In genomic region chr6:105135056-105135455, GRCh38 we compare ENCODE assay signal across 13 cellular contexts. TPM values are rescaled to one million over a fixed set of nuclear protein-coding genes. Genes with fewer than 3 reads are reported as not detected.
A peak's percentile ranks its signal among the peaks of the same experiment; 100 is the strongest.
DNase-seq lines count a peak whose midpoint lies in the region; ATAC-seq, FAIRE-seq and TF ChIP-seq lines count a peak whose summit lies in the region.
"Had no signal": no experiment of that assay in that cellular context is flagged by ENCODE, and none has a peak within 500 bp of the region (broad histone marks: within the 10 kb centered on the region; RNA-seq: fewer than 3 reads in every experiment).

No MANE protein-coding gene starts in this region.

- ATAC-seq in A549 (peak; percentile 57 to 70; a peak in 5 of 6 replicates), SK-N-SH treated with all-trans-retinoic acid at 6 μM for 48 hours (peak; percentile 60), left ventricle myocardium superior (peak; percentile 49)
- ATAC-seq: stimulated activated effector memory CD8-positive, alpha-beta T cell treated with anti-CD3 and anti-CD28 coated beads, Interleukin-12 subunit alpha, Interleukin-12 subunit beta, amount 100 ng/mL, for 72 hours had no signal

- WGBS in A549 (ENCODE audit: missing lambda C conversion rate): 57% methylated on average over 4 of the region's 4 CpGs

- FAIRE-seq in A549 (lab: Jason Lieb, UNC) (no peak), GM19239 (lab: Jason Lieb, UNC) (peak; percentile 40)
- FAIRE-seq: G401.6 had no signal

- no peak for TF ChIP-seq POLR2A in A549 (IDR thresholded peaks at IDR 0.05; ENCODE audit: low read length)

- H3K4me1 ChIP-seq in A549: peaks cover 18% of the 10 kb centered on the region; the same call in 1 of the 3 replicates

- H3K27ac ChIP-seq in A549: no peak overlapping the region

- TF ChIP-seq EP300 in A549 (IDR thresholded peaks at IDR 0.05): no peak

- no peak overlapping the region for H3K4me3 ChIP-seq in A549

- 0 out of 5 replicates have a peak, but pooled peaks have one; percentile 20 to 28 for TF ChIP-seq RAD21 in A549 (conservative IDR thresholded peaks at IDR 0.05 in 1 of 2, IDR thresholded peaks at IDR 0.05 in 1 of 2)

- DNase-seq in A549 (ENCODE audit: low read depth in 1 of 2, low spot score in 1 of 2) (peak; percentile 40 to 44), GM19239 (ENCODE audit: insufficient read length, low spot score) (no peak), left ventricle myocardium superior (no peak), activated gamma-delta T cell treated with Interleukin-2 at 50 U/mL for 16 hours (no peak), posterior vena cava (ENCODE audit: low spot score) (no peak), GM10248 (ENCODE audit: extremely low spot score) (no peak)
- DNase-seq in effector CD4-positive, alpha-beta T cell: no peak
- DNase-seq: activated CD4-positive, alpha-beta memory T cell treated with anti-CD3 and anti-CD28 coated beads for 36 hours; NCI-H1048 had no signal

- POLR2A ChIA-PET in A549 (lab: Yijun Ruan, JAX): no interaction called here
- POLR2A ChIA-PET in GM10248 (lab: Yijun Ruan, JAX): no interaction called here

- no peaks in the 10 kb centered on the region for H3K9me3 ChIP-seq in A549

- peak overlapping the region; percentile 87 for H3K4me2 ChIP-seq in A549

- intact Hi-C loops in left ventricle myocardium superior (cut with micrococcal nuclease): no loop called here
- intact Hi-C loops in posterior vena cava (cut with DNase I): no loop called here

- TF ChIP-seq CTCF in A549 (IDR thresholded peaks at IDR 0.05): peak; percentile 11; the same call in 2 of the 3 replicates
- TF ChIP-seq CTCF in GM10248 (IDR thresholded peaks at IDR 0.05; ENCODE audit: control extremely low read depth, extremely low read depth, low read depth, missing control alignments): no peak

- CTCF ChIA-PET in A549 (lab: Yijun Ruan, JAX) (no interaction called here), GM10248 (lab: Yijun Ruan, JAX) (interaction anchor here (1.0 kb wide), 1 partner anchor 13 kb away, joined by 3 read pairs; no protein-coding TSS in a partner anchor)

TF ChIP-seq in A549, 52 proteins besides CTCF, POLR2A, EP300 and RAD21:
- TF ChIP-seq PBX3 (IDR thresholded peaks at IDR 0.05): no peak
- TF ChIP-seq BCL3 (IDR thresholded peaks at IDR 0.05): no peak
- no peak for TF ChIP-seq JUNB (IDR thresholded peaks at IDR 0.05)
- no peak for TF ChIP-seq SREBF2 (IDR thresholded peaks at IDR 0.05)
- no peak for TF ChIP-seq HES2 (IDR thresholded peaks at IDR 0.05)
- TF ChIP-seq PHF8 (IDR thresholded peaks at IDR 0.05; ENCODE audit: borderline replicate concordance, low read depth): no peak
- TF ChIP-seq CHD4 (IDR thresholded peaks at IDR 0.05; ENCODE audit: borderline replicate concordance): no peak
- no peak for TF ChIP-seq MAZ (IDR thresholded peaks at IDR 0.05; ENCODE audit: borderline replicate concordance, low read depth, low read length)
- TF ChIP-seq ZNF302 (CRISPR knock-in tag; IDR thresholded peaks at IDR 0.05): no peak
- no peak for TF ChIP-seq HOXB5 (CRISPR knock-in tag; IDR thresholded peaks at IDR 0.05)
- no peak for TF ChIP-seq HDAC2 (IDR thresholded peaks at IDR 0.05)
- no peak for TF ChIP-seq HOXA7 (CRISPR knock-in tag; IDR thresholded peaks at IDR 0.05)
- TF ChIP-seq FOSL2 (IDR thresholded peaks at IDR 0.05): no peak
- no peak for TF ChIP-seq FOSL2 (CRISPR knock-in tag; IDR thresholded peaks at IDR 0.05)
- no peak for TF ChIP-seq KDM5A (IDR thresholded peaks at IDR 0.05)
- TF ChIP-seq FOXS1 (CRISPR knock-in tag; IDR thresholded peaks at IDR 0.05): no peak
- TF ChIP-seq ESRRA (IDR thresholded peaks at IDR 0.05; ENCODE audit: borderline replicate concordance, low read length): no peak

TF ChIP-seq in SK-N-SH treated with all-trans-retinoic acid at 6 μM for 48 hours, 23 proteins besides CTCF, POLR2A, EP300 and RAD21:
- no peak for TF ChIP-seq GLIS3 (CRISPR knock-in tag; IDR thresholded peaks at IDR 0.05)
- no peak for TF ChIP-seq CSDC2 (CRISPR knock-in tag; IDR thresholded peaks at IDR 0.05)
- TF ChIP-seq ZFP30 (CRISPR knock-in tag; IDR thresholded peaks at IDR 0.05): no peak
- no peak for TF ChIP-seq ZFP3 (CRISPR knock-in tag; IDR thresholded peaks at IDR 0.05)
- TF ChIP-seq TSHZ2 (CRISPR knock-in tag; IDR thresholded peaks at IDR 0.05): no peak
- no peak for TF ChIP-seq ISL1 (CRISPR knock-in tag; IDR thresholded peaks at IDR 0.05)
- no peak for TF ChIP-seq SNAI2 (CRISPR knock-in tag; IDR thresholded peaks at IDR 0.05)

RNA-seq across cellular contexts. Expression of gene POPDC3, which starts 44.8 kb away (rescaled TPM):
- polyA plus RNA-seq in A549 (2011; rRNA removed): 54.9 and 55.9 TPM in 2 replicates
- polyA plus RNA-seq in A549 (2012; cell fraction: cytosol; rRNA removed): 13.6 and 14.6 TPM in 2 replicates
- 3.5 and 6.0 TPM in 2 replicates for polyA plus RNA-seq in A549 (2012; cell fraction: nucleus; rRNA removed)
- 19.7 to 21.9 TPM (median 19.9 TPM) in 3 replicates for polyA plus RNA-seq in A549 (2017; fragmentation: RNase III; extraction: RNeasy Plus Mini Kit Qiagen cat#74134 plus additional on column Dnase treatment)
- polyA minus RNA-seq in A549 (2011; rRNA and poly(A)+ RNA removed): 9.1 and 9.3 TPM in 2 replicates
- total RNA-seq in left ventricle myocardium superior: 59.2 TPM
- total RNA-seq in posterior vena cava: not detected
- total RNA-seq: activated CD4-positive, alpha-beta memory T cell treated with anti-CD3 and anti-CD28 coated beads for 36 hours had no signal
- polyA plus RNA-seq: neural cell had no signal

Comparison
In these comparisons a context has a peak if more than half of its experiments do, and no peak if none do; other contexts are left out.
1. DNase-seq: peak in A549 (2 of 2); none in GM19239 (single experiment), left ventricle myocardium superior (single experiment), activated gamma-delta T cell treated with Interleukin-2 at 50 U/mL for 16 hours (single experiment), effector CD4-positive, alpha-beta T cell (single experiment), posterior vena cava (single experiment) and GM10248 (single experiment).
2. RNA of gene POPDC3, which starts 44.8 kb away (total RNA-seq): 59.2 TPM in left ventricle myocardium superior (single experiment); not detected in posterior vena cava; every median in the first group is over 10 times any median in the second.
3. Peak in every context shown above with its lines, with median percentiles within 50 percentile points of each other: ATAC-seq.